In the genomic region with DNA sequence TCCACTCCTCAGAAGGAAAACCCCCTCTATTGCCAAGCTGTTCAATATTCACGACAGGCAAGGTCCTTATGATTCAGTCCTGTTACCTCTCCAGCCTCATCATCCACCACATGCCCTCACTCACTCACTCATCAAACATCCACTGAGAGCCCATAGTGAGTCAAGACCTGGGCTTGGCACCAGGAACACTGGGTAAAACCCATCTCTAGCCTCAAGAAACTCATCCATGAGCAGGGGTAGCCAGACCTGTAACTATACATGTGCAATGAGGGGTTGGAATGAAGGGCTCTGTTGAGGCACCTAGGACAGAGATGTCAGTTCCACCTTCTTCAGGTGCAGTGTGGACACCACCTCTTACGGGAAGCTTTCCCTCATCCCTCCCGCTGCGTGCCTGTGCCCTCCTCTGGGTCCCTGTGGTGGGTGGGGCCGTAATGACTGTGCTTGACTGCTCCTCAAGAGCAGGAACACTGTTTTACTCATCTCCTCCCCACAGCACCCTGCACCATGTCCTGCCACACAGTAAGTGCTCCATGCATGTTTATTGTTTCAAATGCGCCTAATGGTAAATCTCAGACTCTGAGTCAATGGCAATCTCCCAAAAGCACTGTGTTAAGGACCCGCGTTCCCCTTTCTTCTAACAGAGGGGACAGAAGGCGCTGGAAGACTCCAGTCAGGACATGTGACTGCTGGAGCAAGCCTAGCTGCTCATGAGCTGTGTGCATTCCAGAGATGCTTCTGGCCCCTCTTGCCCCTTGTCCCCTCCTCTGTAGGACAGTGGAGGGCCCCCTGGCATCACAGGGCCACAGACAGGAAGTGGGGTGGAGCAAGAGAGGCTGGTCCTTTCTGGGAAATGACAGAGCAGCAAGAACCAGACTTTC, we compare ENCODE assay signal across 1 cellular context.
TF ChIP-seq lines count a peak whose summit lies in the region.

No MANE protein-coding gene starts in this region.

TF ChIP-seq in HepG2, 621 proteins besides CTCF, POLR2A, EP300 and RAD21 (continued from another document and continues in another):
- TF ChIP-seq, protein P1, sequence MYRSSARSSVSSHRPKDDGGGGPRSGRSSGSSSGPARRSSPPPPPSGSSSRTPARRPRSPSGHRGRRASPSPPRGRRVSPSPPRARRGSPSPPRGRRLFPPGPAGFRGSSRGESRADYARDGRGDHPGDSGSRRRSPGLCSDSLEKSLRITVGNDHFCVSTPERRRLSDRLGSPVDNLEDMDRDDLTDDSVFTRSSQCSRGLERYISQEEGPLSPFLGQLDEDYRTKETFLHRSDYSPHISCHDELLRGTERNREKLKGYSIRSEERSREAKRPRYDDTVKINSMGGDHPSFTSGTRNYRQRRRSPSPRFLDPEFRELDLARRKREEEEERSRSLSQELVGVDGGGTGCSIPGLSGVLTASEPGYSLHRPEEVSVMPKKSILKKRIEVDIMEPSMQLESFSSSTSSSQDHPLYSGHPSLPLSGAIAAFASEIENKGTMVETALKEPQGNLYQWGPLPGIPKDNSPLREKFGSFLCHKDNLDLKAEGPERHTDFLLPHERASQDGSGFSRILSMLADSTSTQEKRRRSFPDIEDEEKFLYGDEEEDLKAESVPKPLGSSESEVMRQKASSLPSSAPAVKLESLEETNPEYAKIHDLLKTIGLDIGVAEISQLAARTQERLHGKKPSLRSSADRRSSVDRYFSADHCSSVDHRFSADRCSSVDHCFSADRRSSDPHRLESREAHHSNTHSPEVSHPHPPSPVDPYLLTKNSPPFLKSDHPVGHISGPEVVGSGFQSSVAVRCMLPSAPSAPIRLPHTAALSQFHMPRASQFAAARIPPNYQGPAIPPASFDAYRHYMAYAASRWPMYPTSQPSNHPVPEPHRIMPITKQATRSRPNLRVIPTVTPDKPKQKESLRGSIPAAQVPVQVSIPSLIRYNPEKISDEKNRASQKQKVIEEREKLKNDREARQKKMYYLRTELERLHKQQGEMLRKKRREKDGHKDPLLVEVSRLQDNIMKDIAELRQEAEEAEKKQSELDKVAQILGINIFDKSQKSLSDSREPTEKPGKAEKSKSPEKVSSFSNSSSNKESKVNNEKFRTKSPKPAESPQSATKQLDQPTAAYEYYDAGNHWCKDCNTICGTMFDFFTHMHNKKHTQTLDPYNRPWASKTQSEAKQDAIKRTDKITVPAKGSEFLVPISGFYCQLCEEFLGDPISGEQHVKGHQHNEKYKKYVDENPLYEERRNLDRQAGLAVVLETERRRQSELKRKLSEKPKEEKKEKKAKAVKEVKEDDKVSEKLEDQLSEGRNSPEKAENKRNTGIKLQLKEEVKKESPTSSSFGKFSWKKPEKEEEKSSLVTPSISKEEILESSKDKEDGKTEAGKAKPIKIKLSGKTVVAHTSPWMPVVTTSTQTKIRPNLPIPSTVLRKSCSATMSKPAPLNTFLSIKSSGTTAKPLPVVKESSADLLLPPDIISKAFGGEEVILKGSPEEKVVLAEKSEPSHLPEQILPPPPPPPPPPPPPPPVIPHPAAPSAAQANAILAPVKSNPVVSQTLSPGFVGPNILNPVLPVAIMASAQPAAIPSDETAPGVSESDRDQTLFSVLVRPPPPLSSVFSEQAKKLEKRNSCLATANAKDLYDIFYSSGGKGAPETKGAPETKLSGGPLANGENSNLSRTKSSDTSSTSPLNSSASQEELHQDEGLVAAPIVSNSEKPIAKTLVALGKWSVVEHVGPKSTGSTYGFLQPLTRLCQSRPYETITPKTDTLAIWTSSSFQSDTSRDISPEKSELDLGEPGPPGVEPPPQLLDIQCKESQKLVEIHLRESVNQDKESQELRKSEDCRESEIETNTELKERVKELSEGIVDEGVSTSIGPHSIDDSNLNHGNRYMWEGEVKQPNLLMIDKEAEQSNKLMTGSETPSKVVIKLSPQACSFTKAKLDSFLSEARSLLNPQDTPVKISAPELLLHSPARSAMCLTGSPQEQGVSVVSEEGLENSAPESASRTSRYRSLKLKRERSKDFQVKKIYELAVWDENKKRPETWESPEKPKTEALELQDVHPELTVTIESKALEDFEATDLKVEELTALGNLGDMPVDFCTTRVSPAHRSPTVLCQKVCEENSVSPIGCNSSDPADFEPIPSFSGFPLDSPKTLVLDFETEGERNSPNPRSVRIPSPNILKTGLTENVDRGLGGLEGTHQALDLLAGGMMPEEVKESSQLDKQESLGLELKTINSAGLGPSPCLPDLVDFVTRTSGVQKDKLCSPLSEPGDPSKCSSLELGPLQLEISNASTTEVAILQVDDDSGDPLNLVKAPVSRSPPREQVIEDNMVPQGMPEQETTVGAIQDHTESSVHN (CRISPR knock-in tag; IDR thresholded peaks at IDR 0.05) = no peak
- no peak for TF ChIP-seq SP4 (CRISPR knock-in tag; IDR thresholded peaks at IDR 0.05)
- TF ChIP-seq RELA (CRISPR knock-in tag; IDR thresholded peaks at IDR 0.05) = no peak
- TF ChIP-seq GTF2F1 (IDR thresholded peaks at IDR 0.05; ENCODE audit: low read length) = no peak
- no peak for TF ChIP-seq KLF9 (CRISPR knock-in tag; IDR thresholded peaks at IDR 0.05; ENCODE audit: low read depth)
- peak; percentile 40; the same call in 1 of the 2 replicates for TF ChIP-seq ZBTB7B (CRISPR knock-in tag; IDR thresholded peaks at IDR 0.05)
- TF ChIP-seq ZFY (CRISPR knock-in tag; IDR thresholded peaks at IDR 0.05) = no peak
- no peak for TF ChIP-seq E2F1 (CRISPR knock-in tag; IDR thresholded peaks at IDR 0.05)
- TF ChIP-seq ATF1 (CRISPR knock-in tag; IDR thresholded peaks at IDR 0.05) = no peak
- no peak for TF ChIP-seq SNRNP70 (IDR thresholded peaks at IDR 0.05; ENCODE audit: low read depth, low read length)
- no peak for TF ChIP-seq TAF15 (IDR thresholded peaks at IDR 0.05; ENCODE audit: low read depth, low read length, poor library complexity, severe bottlenecking)
- TF ChIP-seq KLF16 (CRISPR knock-in tag; IDR thresholded peaks at IDR 0.05) = no peak
- peak; percentile 94 for TF ChIP-seq TEAD3 (CRISPR knock-in tag; optimal IDR thresholded peaks at IDR 0.05; ENCODE audit: borderline replicate concordance)
- peak; percentile 38; the same call in 1 of the 2 replicates for TF ChIP-seq SAP130 (CRISPR knock-in tag; IDR thresholded peaks at IDR 0.05; ENCODE audit: low read depth)
- no peak for TF ChIP-seq ZKSCAN8 (CRISPR knock-in tag; IDR thresholded peaks at IDR 0.05; ENCODE audit: borderline replicate concordance)
- no peak for TF ChIP-seq GLI4 (CRISPR knock-in tag; IDR thresholded peaks at IDR 0.05; ENCODE audit: borderline replicate concordance)
- 0 out of 2 replicates have a peak, but pooled peaks have one; percentile 25 for TF ChIP-seq RXRB (CRISPR knock-in tag; IDR thresholded peaks at IDR 0.05; ENCODE audit: borderline replicate concordance)
- TF ChIP-seq, protein P2, sequence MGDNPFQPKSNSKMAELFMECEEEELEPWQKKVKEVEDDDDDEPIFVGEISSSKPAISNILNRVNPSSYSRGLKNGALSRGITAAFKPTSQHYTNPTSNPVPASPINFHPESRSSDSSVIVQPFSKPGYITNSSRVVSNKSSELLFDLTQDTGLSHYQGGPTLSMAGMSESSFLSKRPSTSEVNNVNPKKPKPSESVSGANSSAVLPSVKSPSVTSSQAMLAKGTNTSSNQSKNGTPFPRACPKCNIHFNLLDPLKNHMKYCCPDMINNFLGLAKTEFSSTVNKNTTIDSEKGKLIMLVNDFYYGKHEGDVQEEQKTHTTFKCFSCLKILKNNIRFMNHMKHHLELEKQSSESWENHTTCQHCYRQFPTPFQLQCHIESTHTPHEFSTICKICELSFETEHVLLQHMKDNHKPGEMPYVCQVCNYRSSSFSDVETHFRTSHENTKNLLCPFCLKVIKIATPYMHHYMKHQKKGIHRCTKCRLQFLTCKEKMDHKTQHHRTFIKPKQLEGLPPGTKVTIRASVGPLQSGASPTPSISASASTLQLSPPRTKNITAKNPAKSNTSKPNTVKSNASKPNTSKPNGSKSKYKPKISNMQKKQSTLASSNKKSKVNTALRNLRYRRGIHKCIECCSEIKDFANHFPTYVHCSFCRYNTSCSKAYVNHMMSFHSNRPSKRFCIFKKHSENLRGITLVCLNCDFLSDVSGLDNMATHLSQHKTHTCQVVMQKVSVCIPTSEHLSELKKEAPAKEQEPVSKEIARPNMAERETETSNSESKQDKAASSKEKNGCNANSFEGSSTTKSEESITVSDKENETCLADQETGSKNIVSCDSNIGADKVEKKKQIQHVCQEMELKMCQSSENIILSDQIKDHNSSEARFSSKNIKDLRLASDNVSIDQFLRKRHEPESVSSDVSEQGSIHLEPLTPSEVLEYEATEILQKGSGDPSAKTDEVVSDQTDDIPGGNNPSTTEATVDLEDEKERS (CRISPR knock-in tag; IDR thresholded peaks at IDR 0.05) = no peak
- TF ChIP-seq HOXA3 (CRISPR knock-in tag; IDR thresholded peaks at IDR 0.05) = no peak
- no peak for TF ChIP-seq RARG (CRISPR knock-in tag; IDR thresholded peaks at IDR 0.05; ENCODE audit: low read depth)
- TF ChIP-seq, protein P3, sequence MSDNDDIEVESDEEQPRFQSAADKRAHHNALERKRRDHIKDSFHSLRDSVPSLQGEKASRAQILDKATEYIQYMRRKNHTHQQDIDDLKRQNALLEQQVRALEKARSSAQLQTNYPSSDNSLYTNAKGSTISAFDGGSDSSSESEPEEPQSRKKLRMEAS (IDR thresholded peaks at IDR 0.05) = 0 out of 2 replicates have a peak, but pooled peaks have one; percentile 22
- TF ChIP-seq ZNF558 (CRISPR knock-in tag; IDR thresholded peaks at IDR 0.05; ENCODE audit: borderline replicate concordance) = no peak
- TF ChIP-seq ZNF660 (CRISPR knock-in tag; IDR thresholded peaks at IDR 0.05; ENCODE audit: borderline replicate concordance, low read depth) = no peak
- TF ChIP-seq ZNF160 (CRISPR knock-in tag; IDR thresholded peaks at IDR 0.05) = no peak
- TF ChIP-seq RFXANK (CRISPR knock-in tag; IDR thresholded peaks at IDR 0.05) = no peak
- no peak for TF ChIP-seq NFATC3 (CRISPR knock-in tag; IDR thresholded peaks at IDR 0.05)
- no peak for TF ChIP-seq TP53 (CRISPR knock-in tag; conservative IDR thresholded peaks at IDR 0.05)
- no peak for TF ChIP-seq ZBTB7A (CRISPR knock-in tag; IDR thresholded peaks at IDR 0.05)
- TF ChIP-seq ZSCAN30 (CRISPR knock-in tag; IDR thresholded peaks at IDR 0.05) = no peak
- TF ChIP-seq TFE3 (CRISPR knock-in tag; IDR thresholded peaks at IDR 0.05) = peak; percentile 50; the same call in 1 of the 2 replicates
- TF ChIP-seq SALL1 (CRISPR knock-in tag; IDR thresholded peaks at IDR 0.05) = peak; percentile 19; the same call in 1 of the 2 replicates
- 0 out of 2 replicates have a peak, but pooled peaks have one; percentile 21 for TF ChIP-seq TFDP1 (CRISPR knock-in tag; IDR thresholded peaks at IDR 0.05; ENCODE audit: borderline replicate concordance)
- no peak for TF ChIP-seq ZNF597 (CRISPR knock-in tag; IDR thresholded peaks at IDR 0.05)
- TF ChIP-seq ATF2 (CRISPR knock-in tag; IDR thresholded peaks at IDR 0.05) = no peak
- TF ChIP-seq ZNF296 (CRISPR knock-in tag; conservative IDR thresholded peaks at IDR 0.05) = no peak
- TF ChIP-seq, protein P4, sequence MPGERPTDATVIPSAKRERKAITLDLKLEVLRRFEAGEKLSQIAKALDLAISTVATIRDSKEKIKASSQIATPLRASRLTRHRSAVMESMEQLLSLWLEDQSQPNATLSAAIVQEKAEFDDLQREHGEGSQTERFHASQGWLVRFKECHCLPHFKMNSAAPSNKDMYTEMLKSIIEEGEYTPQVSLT (CRISPR knock-in tag; IDR thresholded peaks at IDR 0.05; ENCODE audit: borderline replicate concordance, low read depth) = no peak
- TF ChIP-seq SIX4 (CRISPR knock-in tag; IDR thresholded peaks at IDR 0.05) = no peak
- TF ChIP-seq FIP1L1 (IDR thresholded peaks at IDR 0.05; ENCODE audit: borderline replicate concordance, insufficient read depth, low read depth, low read length) = no peak
- peak; percentile 32; the same call in 1 of the 2 replicates for TF ChIP-seq RXRA (CRISPR knock-in tag; IDR thresholded peaks at IDR 0.05)
- TF ChIP-seq CEBPG (CRISPR knock-in tag; IDR thresholded peaks at IDR 0.05) = peak; percentile 29; the same call in 1 of the 2 replicates
